20 cellular contexts compared by ENCODE assay signal in the genomic region with DNA sequence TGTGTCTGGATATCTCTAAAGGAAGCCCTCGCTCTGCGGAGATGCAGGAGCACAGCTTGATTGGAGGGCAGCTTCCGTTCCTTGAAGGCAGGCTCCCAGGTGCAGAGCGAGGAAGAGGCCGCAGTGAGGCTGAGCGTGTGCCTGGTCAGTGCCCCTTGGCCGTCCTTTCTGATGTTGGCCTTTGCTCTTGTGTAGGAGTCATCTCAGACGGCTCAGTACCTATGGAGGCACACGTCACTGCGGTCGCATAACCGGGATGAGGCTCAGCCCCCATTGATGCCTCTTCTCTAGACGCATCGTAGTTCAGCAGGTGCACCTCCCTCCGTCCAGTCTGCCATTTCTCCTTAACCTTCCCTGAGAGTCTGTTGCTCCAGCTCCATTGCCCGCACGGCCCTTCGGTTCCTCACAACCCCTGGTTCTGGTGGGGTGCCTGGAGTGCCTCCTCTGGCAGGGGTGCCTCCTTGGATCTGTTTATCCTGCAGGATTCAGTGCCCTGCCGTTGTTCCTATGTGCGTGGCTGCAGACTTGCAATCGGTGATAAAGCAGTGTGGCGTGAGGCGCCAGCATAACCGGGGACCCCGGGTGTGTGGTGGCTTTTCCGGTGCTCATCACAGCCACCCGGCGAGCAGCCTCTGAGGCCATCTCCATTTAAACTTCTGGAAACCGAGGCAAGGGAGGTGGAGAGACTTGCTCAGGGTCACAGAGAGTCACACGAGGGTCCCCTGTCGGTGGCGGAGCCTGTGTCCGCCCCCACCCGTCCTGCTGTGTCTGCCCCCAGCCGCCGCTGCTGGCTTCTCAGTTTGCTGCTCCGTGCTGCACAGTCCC.
DNase-seq lines count a peak whose midpoint lies in the region; ATAC-seq, FAIRE-seq and TF ChIP-seq lines count a peak whose summit lies in the region.
"Had no signal": no experiment of that assay in that cellular context is flagged by ENCODE, and none has a peak within 500 bp of the region (broad histone marks: within the 10 kb centered on the region; RNA-seq: fewer than 3 reads in every experiment).

No MANE protein-coding gene starts in this region.

- H3K4me3 Mint-ChIP-seq in H9: no peak overlapping the region
- H3K4me3 Mint-ChIP-seq in neural progenitor cell: no peak overlapping the region

- H3K27ac Mint-ChIP-seq in H9 (peak overlapping the region in 1 of 3 experiments; percentile 17; a peak in 2 of 7 replicates), neural progenitor cell (peak overlapping the region; percentile 76)

- H3K27ac ChIP-seq in H9 (ENCODE audit: insufficient read length, low read depth, low read length) (no peak overlapping the region), H1 (ENCODE audit: low read depth, low read length) (no peak overlapping the region), neural progenitor cell (no peak overlapping the region), RWPE1 (no peak overlapping the region)
- H3K27ac ChIP-seq: GM23248 had no signal

- H2AK5ac ChIP-seq in H9 (ENCODE audit: insufficient read length, low read length) (no peak overlapping the region), H1 (ENCODE audit: low read depth, low read length) (0 out of 2 replicates have a peak overlapping the region, but pooled peaks have one; percentile 77)

- H3K14ac ChIP-seq in H9 (ENCODE audit: insufficient read depth, low read length): no peak overlapping the region
- H3K14ac ChIP-seq in H1 (ENCODE audit: insufficient read length): no peak overlapping the region

- no peaks in the 10 kb centered on the region for H3K23me2 ChIP-seq in H9 (ENCODE audit: insufficient read length, low read depth, low read length, poor library complexity, severe bottlenecking)
- no peaks in the 10 kb centered on the region for H3K23me2 ChIP-seq in H1 (ENCODE audit: low read depth, low read length)

- H3K79me1 ChIP-seq in H9 (ENCODE audit: insufficient read depth, low read depth, low read length, poor library complexity, severe bottlenecking) (no peaks in the 10 kb centered on the region), H1 (ENCODE audit: low read depth, low read length) (0 out of 2 replicates have a peak, but pooled peaks cover 6% of the 10 kb centered on the region)

- TF ChIP-seq CTCF in H9 (conservative IDR thresholded peaks at IDR 0.05): no peak
- TF ChIP-seq CTCF in H1 (IDR thresholded peaks at IDR 0.05; ENCODE audit: control extremely low read depth in 1 of 3, insufficient read depth in 1 of 3, low read depth in 1 of 3, low read length in 3 of 3): no peak
- TF ChIP-seq CTCF in neural progenitor cell (IDR thresholded peaks at IDR 0.05): no peak
- TF ChIP-seq CTCF in RWPE1 (conservative IDR thresholded peaks at IDR 0.05; ENCODE audit: low read depth): no peak

- H2BK12ac ChIP-seq in H9 (ENCODE audit: insufficient read length, low read depth, low read length): no peak overlapping the region
- H2BK12ac ChIP-seq in H1 (ENCODE audit: low read depth, low read length): no peak overlapping the region

- no peak overlapping the region for H2BK120ac ChIP-seq in H9 (ENCODE audit: low read depth, low read length, poor library complexity, severe bottlenecking)
- no peak overlapping the region for H2BK120ac ChIP-seq in H1 (replicated peaks; ENCODE audit: low read depth, low read length)

- no peak for TF ChIP-seq EP300 in H1 (IDR thresholded peaks at IDR 0.05; ENCODE audit: borderline replicate concordance in 1 of 2, low read depth in 2 of 2, low read length in 2 of 2)

- H2AFZ ChIP-seq in H9 (ENCODE audit: low read length) (no peak overlapping the region), H1 (ENCODE audit: low read length) (no peak overlapping the region), neural progenitor cell (replicated peaks) (no peak overlapping the region)
- H2AFZ ChIP-seq: GM23248 had no signal

- H3K18ac ChIP-seq in H9 (ENCODE audit: insufficient read length, low read depth, low read length): no peak overlapping the region
- no peak overlapping the region for H3K18ac ChIP-seq in H1 (ENCODE audit: extremely low read depth, low read length)

- no peak overlapping the region for H3K4me2 ChIP-seq in H9 (ENCODE audit: insufficient read depth, insufficient read length, low read length)
- H3K4me2 ChIP-seq in H1 (ENCODE audit: insufficient read depth in 1 of 2, low read depth in 2 of 2, low read length in 2 of 2): no peak overlapping the region
- no peak overlapping the region for H3K4me2 ChIP-seq in neural progenitor cell

- H3K4me1 Mint-ChIP-seq in H9: peaks cover 20 to 27% of the 10 kb centered on the region in 2 experiments
- H3K4me1 Mint-ChIP-seq in neural progenitor cell: peaks cover 12% of the 10 kb centered on the region

- FAIRE-seq in H1 (lab: Jason Lieb, UNC): no peak
- FAIRE-seq: GM12878 had no signal

- no CpG with 5 or more reads among the region's 37 CpGs for WGBS in H9 (ENCODE audit: extremely low coverage, insufficient read length, low lambda C conversion rate)
- WGBS in H1 (ENCODE audit: extremely low coverage in 1 of 2, insufficient coverage in 1 of 2, insufficient read length in 1 of 2, insufficient replicate concordance in 2 of 2, low coverage in 1 of 2, low lambda C conversion rate in 2 of 2, missing lambda C conversion rate in 1 of 2), 2 experiments: 95% methylated on average over 37 of the region's 37 CpGs; no CpG with 5 or more reads in 1 of the 2 experiments

- H2BK15ac ChIP-seq in H9 (ENCODE audit: low read depth, low read length) (no peak overlapping the region), H1 (ENCODE audit: low read length) (no peak overlapping the region)

- H3K9ac ChIP-seq in H9 (ENCODE audit: extremely low read depth, insufficient read length, low read length): no peak overlapping the region
- H3K9ac ChIP-seq in H1 (replicated peaks in 1 of 4; ENCODE audit: extremely low read depth in 1 of 4, low read depth in 3 of 4, low read length in 3 of 4): no peak overlapping the region
- H3K9ac ChIP-seq in neural progenitor cell: no peak overlapping the region
- H3K9ac ChIP-seq: GM23248 had no signal

- no peaks in the 10 kb centered on the region for H3K9me3 ChIP-seq in H9 (ENCODE audit: control insufficient read depth, low read depth, low read length)
- H3K9me3 ChIP-seq in H1 (ENCODE audit: insufficient read depth in 2 of 2, low read depth in 1 of 2, low read length in 1 of 2): peaks cover 0 to 6% of the 10 kb centered on the region in 2 experiments; a peak in 1 of 4 replicates
- peaks cover 10% of the 10 kb centered on the region for H3K9me3 ChIP-seq in neural progenitor cell (ENCODE audit: low read depth)

- H2BK5ac ChIP-seq in H9 (ENCODE audit: insufficient read length, low read length): no peak overlapping the region
- H2BK5ac ChIP-seq in H1 (ENCODE audit: low read depth, low read length): no peak overlapping the region

- no peaks in the 10 kb centered on the region for H3F3A ChIP-seq in neural progenitor cell (ENCODE audit: low read depth)

- CTCF ChIA-PET in H1 (lab: Charles Lee; ENCODE audit: partially characterized antibody) (interaction anchor here (0.6 to 1.8 kb wide), 2 partner anchors 10 to 724 kb away, joined by 5 read pairs; no protein-coding TSS in a partner anchor), RWPE1 (lab: Yijun Ruan, JAX) (interaction anchor here (0.6 kb wide), 1 partner anchor 355 kb away, joined by 6 read pairs; no protein-coding TSS in a partner anchor)

- H2BK20ac ChIP-seq in H9 (ENCODE audit: low read depth, low read length, poor library complexity, severe bottlenecking): no peak overlapping the region
- no peak overlapping the region for H2BK20ac ChIP-seq in H1 (ENCODE audit: low read length)

- H3K36me3 Mint-ChIP-seq in H9 (ENCODE audit: insufficient read depth in 1 of 3, low read depth in 3 of 3) (peaks cover 14 to 23% (median 14%) of the 10 kb centered on the region in 3 experiments), neural progenitor cell (peaks cover 10% of the 10 kb centered on the region)

- peak; percentile 11 for DNase-seq in activated T-cell treated with anti-CD3 and anti-CD28 coated beads, Interleukin-2, amount 50 U/mL, for 1 hour
- no peak for DNase-seq in activated T-cell treated with anti-CD3 and anti-CD28 coated beads for 4 hours
- DNase-seq in H9: peak; percentile 29
- no peak for DNase-seq in H1 (ENCODE audit: low read depth in 1 of 2, low spot score in 2 of 2)
- DNase-seq in neural progenitor cell (ENCODE audit: low spot score): no peak
- DNase-seq in RWPE1 (ENCODE audit: low spot score): no peak
- DNase-seq in A172 (ENCODE audit: low spot score): no peak
- DNase-seq: C1 segment of cervical spinal cord, DMS 273 treated with DMSO at 0.1 percent for 48 hours, GDM1, GM23248, Kasumi-1, MM.1S, NCI-H1092 treated with DMSO at 0.1 percent for 48 hours, NCI-H2081 treated with DMSO at 0.1 percent for 48 hours, NCI-H510A, NCI-H82 had no signal

- H3K79me2 ChIP-seq in H9 (ENCODE audit: insufficient read depth, low read length) (no peaks in the 10 kb centered on the region), H1 (ENCODE audit: control insufficient read depth in 1 of 2, insufficient read depth in 2 of 2, low read length in 2 of 2) (no peaks in the 10 kb centered on the region), neural progenitor cell (ENCODE audit: low read depth) (no peaks in the 10 kb centered on the region)

- H4K8ac ChIP-seq in H9 (replicated peaks; ENCODE audit: insufficient read length, low read depth, low read length) (no peak overlapping the region), H1 (ENCODE audit: extremely low read depth, insufficient read depth, low read length) (no peak overlapping the region)

- no peak overlapping the region for H3K4ac ChIP-seq in H9 (ENCODE audit: low read depth, low read length)
- H3K4ac ChIP-seq in H1 (replicated peaks; ENCODE audit: insufficient read length, low read depth, low read length): no peak overlapping the region

- ATAC-seq in GM18519 (IDR thresholded peaks at IDR 0.05; ENCODE audit: low FRiP score, unreplicated experiment): no peak
- ATAC-seq: GM12878, Right ventricle myocardium inferior had no signal

- H3K23ac ChIP-seq in H9 (ENCODE audit: insufficient read length, low read depth, low read length) (no peak overlapping the region), H1 (ENCODE audit: insufficient read length) (no peak overlapping the region)

- no peak overlapping the region for H4K5ac ChIP-seq in H9 (ENCODE audit: insufficient read length, low read depth, low read length)
- H4K5ac ChIP-seq in H1 (ENCODE audit: insufficient read length, low read depth, low read length): no peak overlapping the region

- H3T11ph ChIP-seq in H9 (ENCODE audit: low read length): no peak overlapping the region

- no peak overlapping the region for H3K56ac ChIP-seq in H9 (ENCODE audit: insufficient read length, low read depth, low read length)
- H3K56ac ChIP-seq in H1 (replicated peaks; ENCODE audit: insufficient read length, low read depth, low read length): no peak overlapping the region

- POLR2A ChIA-PET in H1 (lab: Charles Lee; ENCODE audit: partially characterized antibody): no interaction called here
- POLR2A ChIA-PET in RWPE1 (lab: Yijun Ruan, JAX; ENCODE audit: low non-redundant PET): no interaction called here

- H3K4me1 ChIP-seq in H9 (ENCODE audit: insufficient read depth, low read length) (no peaks in the 10 kb centered on the region), H1 (replicated peaks in 1 of 4; ENCODE audit: control insufficient read depth in 3 of 4, insufficient read depth in 4 of 4, low read length in 3 of 4) (peaks cover 0 to 4% (median 1%) of the 10 kb centered on the region in 4 experiments; a peak in 4 of 7 replicates), neural progenitor cell (peaks cover 9% of the 10 kb centered on the region)

- no peaks in the 10 kb centered on the region for H3K27me3 ChIP-seq in H9 (ENCODE audit: insufficient read depth, low read length)
- H3K27me3 ChIP-seq in H1 (replicated peaks in 1 of 4; ENCODE audit: control insufficient read depth in 3 of 4, extremely low read depth in 1 of 4, insufficient read depth in 3 of 4, low read length in 3 of 4): no peaks in the 10 kb centered on the region
- no peaks in the 10 kb centered on the region for H3K27me3 ChIP-seq in neural progenitor cell

- H3K36me3 ChIP-seq in H1 (ENCODE audit: control insufficient read depth in 2 of 4, insufficient read depth in 4 of 4, low read length in 3 of 4) (no peaks in the 10 kb centered on the region; a peak in 1 of 8 replicates), neural progenitor cell (peaks cover 9% of the 10 kb centered on the region)

- H4K20me1 ChIP-seq in H9 (ENCODE audit: control insufficient read depth, insufficient read depth, insufficient read length) (no peaks in the 10 kb centered on the region), H1 (replicated peaks in 1 of 2; ENCODE audit: control insufficient read depth in 1 of 2, insufficient read depth in 2 of 2, low read length in 2 of 2) (peaks cover 0 to 3% of the 10 kb centered on the region in 2 experiments), neural progenitor cell (ENCODE audit: low read depth) (no peaks in the 10 kb centered on the region)

- H3K9me3 Mint-ChIP-seq in H9: peaks cover 15 to 17% of the 10 kb centered on the region in 2 experiments
- H3K9me3 Mint-ChIP-seq in neural progenitor cell: peaks cover 11% of the 10 kb centered on the region

- TF ChIP-seq POLR2A in H1 (IDR thresholded peaks at IDR 0.05; ENCODE audit: control extremely low read depth in 1 of 2, low read depth in 2 of 2, low read length in 2 of 2): no peak

- H3K4me3 ChIP-seq in H1 (ENCODE audit: extremely low read depth in 1 of 4, insufficient read depth in 2 of 4, low read depth in 3 of 4, low read length in 4 of 4) (no peak overlapping the region), neural progenitor cell (no peak overlapping the region)
- H3K4me3 ChIP-seq: GM12878, GM23248 had no signal

- TF ChIP-seq RAD21 in H1 (IDR thresholded peaks at IDR 0.05 in 1 of 2, conservative IDR thresholded peaks at IDR 0.05 in 1 of 2; ENCODE audit: low read depth in 2 of 2, low read length in 2 of 2): no peak

- no peak overlapping the region for H4K91ac ChIP-seq in H9 (ENCODE audit: insufficient read length, low read depth, low read length)
- no peak overlapping the region for H4K91ac ChIP-seq in H1 (replicated peaks; ENCODE audit: insufficient read length, low read length)

- H3K27me3 Mint-ChIP-seq in H9 (ENCODE audit: low read depth) (no peaks in the 10 kb centered on the region), neural progenitor cell (ENCODE audit: insufficient read depth, low read depth) (no peaks in the 10 kb centered on the region)

Comparison
In these comparisons a context has a peak if more than half of its experiments do, and no peak if none do; other contexts are left out.
1. DNase-seq: peak in activated T-cell treated with anti-CD3 and anti-CD28 coated beads, Interleukin-2, amount 50 U/mL, for 1 hour (single experiment) and H9 (single experiment); none in activated T-cell treated with anti-CD3 and anti-CD28 coated beads for 4 hours (single experiment), H1 (0 of 2), neural progenitor cell (single experiment), RWPE1 (single experiment) and A172 (single experiment).